In the genomic region with DNA sequence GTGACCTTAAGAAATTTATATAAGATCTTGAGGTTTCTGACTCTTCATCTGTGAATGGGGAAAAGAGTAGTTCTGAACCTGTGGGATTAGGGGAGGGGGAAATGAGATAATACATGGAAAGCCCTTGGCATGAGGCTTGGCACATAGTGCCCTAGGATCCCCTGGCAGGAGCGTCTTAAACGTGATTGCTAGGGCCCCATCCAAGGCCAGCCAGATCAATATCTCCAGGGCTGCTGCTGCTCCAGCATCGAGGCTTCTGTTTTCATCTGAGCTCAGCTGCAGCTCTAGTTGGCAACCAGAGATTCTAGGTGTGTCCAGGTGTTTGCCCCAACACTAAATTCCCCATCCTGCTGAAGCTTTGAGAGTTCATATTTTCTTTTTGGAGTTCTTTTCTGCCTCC, we compare ENCODE assay signal across 1 cellular context.
TF ChIP-seq lines count a peak whose summit lies in the region.

No MANE protein-coding gene starts in this region.

TF ChIP-seq in HepG2, 621 proteins besides CTCF, POLR2A, EP300 and RAD21 (continued from another document):
- no peak for TF ChIP-seq ZNF777 (CRISPR knock-in tag; IDR thresholded peaks at IDR 0.05)
- TF ChIP-seq AKAP8 (CRISPR knock-in tag; IDR thresholded peaks at IDR 0.05): no peak
- TF ChIP-seq ZNF468 (CRISPR knock-in tag; IDR thresholded peaks at IDR 0.05): no peak
- TF ChIP-seq, protein P1, sequence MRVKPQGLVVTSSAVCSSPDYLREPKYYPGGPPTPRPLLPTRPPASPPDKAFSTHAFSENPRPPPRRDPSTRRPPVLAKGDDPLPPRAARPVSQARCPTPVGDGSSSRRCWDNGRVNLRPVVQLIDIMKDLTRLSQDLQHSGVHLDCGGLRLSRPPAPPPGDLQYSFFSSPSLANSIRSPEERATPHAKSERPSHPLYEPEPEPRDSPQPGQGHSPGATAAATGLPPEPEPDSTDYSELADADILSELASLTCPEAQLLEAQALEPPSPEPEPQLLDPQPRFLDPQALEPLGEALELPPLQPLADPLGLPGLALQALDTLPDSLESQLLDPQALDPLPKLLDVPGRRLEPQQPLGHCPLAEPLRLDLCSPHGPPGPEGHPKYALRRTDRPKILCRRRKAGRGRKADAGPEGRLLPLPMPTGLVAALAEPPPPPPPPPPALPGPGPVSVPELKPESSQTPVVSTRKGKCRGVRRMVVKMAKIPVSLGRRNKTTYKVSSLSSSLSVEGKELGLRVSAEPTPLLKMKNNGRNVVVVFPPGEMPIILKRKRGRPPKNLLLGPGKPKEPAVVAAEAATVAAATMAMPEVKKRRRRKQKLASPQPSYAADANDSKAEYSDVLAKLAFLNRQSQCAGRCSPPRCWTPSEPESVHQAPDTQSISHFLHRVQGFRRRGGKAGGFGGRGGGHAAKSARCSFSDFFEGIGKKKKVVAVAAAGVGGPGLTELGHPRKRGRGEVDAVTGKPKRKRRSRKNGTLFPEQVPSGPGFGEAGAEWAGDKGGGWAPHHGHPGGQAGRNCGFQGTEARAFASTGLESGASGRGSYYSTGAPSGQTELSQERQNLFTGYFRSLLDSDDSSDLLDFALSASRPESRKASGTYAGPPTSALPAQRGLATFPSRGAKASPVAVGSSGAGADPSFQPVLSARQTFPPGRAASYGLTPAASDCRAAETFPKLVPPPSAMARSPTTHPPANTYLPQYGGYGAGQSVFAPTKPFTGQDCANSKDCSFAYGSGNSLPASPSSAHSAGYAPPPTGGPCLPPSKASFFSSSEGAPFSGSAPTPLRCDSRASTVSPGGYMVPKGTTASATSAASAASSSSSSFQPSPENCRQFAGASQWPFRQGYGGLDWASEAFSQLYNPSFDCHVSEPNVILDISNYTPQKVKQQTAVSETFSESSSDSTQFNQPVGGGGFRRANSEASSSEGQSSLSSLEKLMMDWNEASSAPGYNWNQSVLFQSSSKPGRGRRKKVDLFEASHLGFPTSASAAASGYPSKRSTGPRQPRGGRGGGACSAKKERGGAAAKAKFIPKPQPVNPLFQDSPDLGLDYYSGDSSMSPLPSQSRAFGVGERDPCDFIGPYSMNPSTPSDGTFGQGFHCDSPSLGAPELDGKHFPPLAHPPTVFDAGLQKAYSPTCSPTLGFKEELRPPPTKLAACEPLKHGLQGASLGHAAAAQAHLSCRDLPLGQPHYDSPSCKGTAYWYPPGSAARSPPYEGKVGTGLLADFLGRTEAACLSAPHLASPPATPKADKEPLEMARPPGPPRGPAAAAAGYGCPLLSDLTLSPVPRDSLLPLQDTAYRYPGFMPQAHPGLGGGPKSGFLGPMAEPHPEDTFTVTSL (CRISPR knock-in tag; IDR thresholded peaks at IDR 0.05; ENCODE audit: borderline replicate concordance): peak; percentile 58; the same call in 1 of the 2 replicates
- TF ChIP-seq, protein P2, sequence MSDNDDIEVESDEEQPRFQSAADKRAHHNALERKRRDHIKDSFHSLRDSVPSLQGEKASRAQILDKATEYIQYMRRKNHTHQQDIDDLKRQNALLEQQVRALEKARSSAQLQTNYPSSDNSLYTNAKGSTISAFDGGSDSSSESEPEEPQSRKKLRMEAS (IDR thresholded peaks at IDR 0.05): no peak
- 0 out of 4 replicates have a peak, but pooled peaks of 1 of the 2 experiments have one; percentile 38 for TF ChIP-seq KLF16 (CRISPR knock-in tag; IDR thresholded peaks at IDR 0.05)
- TF ChIP-seq, protein P3, sequence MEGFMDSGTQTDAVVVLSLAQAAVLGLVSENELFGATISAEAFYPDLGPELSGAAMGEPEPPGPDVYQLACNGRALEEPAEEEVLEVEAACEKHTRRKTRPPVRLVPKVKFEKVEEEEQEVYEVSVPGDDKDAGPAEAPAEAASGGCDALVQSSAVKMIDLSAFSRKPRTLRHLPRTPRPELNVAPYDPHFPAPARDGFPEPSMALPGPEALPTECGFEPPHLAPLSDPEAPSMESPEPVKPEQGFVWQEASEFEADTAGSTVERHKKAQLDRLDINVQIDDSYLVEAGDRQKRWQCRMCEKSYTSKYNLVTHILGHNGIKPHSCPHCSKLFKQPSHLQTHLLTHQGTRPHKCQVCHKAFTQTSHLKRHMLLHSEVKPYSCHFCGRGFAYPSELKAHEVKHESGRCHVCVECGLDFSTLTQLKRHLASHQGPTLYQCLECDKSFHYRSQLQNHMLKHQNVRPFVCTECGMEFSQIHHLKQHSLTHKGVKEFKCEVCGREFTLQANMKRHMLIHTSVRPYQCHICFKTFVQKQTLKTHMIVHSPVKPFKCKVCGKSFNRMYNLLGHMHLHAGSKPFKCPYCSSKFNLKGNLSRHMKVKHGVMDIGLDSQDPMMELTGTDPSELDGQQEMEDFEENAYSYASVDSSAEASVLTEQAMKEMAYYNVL (CRISPR knock-in tag; IDR thresholded peaks at IDR 0.05; ENCODE audit: borderline replicate concordance): no peak
- TF ChIP-seq, protein P4, sequence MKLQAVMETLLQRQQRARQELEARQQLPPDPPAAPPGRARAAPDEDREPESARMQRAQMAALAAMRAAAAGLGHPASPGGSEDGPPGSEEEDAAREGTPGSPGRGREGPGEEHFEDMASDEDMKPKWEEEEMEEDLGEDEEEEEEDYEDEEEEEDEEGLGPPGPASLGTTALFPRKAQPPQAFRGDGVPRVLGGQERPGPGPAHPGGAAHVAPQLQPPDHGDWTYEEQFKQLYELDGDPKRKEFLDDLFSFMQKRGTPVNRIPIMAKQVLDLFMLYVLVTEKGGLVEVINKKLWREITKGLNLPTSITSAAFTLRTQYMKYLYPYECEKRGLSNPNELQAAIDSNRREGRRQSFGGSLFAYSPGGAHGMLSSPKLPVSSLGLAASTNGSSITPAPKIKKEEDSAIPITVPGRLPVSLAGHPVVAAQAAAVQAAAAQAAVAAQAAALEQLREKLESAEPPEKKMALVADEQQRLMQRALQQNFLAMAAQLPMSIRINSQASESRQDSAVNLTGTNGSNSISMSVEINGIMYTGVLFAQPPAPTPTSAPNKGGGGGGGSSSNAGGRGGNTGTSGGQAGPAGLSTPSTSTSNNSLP (IDR thresholded peaks at IDR 0.05; ENCODE audit: low read depth, low read length): no peak
- no peak for TF ChIP-seq ZIK1 (CRISPR knock-in tag; IDR thresholded peaks at IDR 0.05; ENCODE audit: borderline replicate concordance, low read depth)
- TF ChIP-seq ZMYM2 (CRISPR knock-in tag; IDR thresholded peaks at IDR 0.05): no peak
- 0 out of 2 replicates have a peak, but pooled peaks have one; percentile 9 for TF ChIP-seq KMT2B (CRISPR knock-in tag; IDR thresholded peaks at IDR 0.05)
- TF ChIP-seq, protein P5, sequence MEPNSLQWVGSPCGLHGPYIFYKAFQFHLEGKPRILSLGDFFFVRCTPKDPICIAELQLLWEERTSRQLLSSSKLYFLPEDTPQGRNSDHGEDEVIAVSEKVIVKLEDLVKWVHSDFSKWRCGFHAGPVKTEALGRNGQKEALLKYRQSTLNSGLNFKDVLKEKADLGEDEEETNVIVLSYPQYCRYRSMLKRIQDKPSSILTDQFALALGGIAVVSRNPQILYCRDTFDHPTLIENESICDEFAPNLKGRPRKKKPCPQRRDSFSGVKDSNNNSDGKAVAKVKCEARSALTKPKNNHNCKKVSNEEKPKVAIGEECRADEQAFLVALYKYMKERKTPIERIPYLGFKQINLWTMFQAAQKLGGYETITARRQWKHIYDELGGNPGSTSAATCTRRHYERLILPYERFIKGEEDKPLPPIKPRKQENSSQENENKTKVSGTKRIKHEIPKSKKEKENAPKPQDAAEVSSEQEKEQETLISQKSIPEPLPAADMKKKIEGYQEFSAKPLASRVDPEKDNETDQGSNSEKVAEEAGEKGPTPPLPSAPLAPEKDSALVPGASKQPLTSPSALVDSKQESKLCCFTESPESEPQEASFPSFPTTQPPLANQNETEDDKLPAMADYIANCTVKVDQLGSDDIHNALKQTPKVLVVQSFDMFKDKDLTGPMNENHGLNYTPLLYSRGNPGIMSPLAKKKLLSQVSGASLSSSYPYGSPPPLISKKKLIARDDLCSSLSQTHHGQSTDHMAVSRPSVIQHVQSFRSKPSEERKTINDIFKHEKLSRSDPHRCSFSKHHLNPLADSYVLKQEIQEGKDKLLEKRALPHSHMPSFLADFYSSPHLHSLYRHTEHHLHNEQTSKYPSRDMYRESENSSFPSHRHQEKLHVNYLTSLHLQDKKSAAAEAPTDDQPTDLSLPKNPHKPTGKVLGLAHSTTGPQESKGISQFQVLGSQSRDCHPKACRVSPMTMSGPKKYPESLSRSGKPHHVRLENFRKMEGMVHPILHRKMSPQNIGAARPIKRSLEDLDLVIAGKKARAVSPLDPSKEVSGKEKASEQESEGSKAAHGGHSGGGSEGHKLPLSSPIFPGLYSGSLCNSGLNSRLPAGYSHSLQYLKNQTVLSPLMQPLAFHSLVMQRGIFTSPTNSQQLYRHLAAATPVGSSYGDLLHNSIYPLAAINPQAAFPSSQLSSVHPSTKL (CRISPR knock-in tag; IDR thresholded peaks at IDR 0.05): peak; percentile 38; the same call in 1 of the 2 replicates
- TF ChIP-seq, protein P6, sequence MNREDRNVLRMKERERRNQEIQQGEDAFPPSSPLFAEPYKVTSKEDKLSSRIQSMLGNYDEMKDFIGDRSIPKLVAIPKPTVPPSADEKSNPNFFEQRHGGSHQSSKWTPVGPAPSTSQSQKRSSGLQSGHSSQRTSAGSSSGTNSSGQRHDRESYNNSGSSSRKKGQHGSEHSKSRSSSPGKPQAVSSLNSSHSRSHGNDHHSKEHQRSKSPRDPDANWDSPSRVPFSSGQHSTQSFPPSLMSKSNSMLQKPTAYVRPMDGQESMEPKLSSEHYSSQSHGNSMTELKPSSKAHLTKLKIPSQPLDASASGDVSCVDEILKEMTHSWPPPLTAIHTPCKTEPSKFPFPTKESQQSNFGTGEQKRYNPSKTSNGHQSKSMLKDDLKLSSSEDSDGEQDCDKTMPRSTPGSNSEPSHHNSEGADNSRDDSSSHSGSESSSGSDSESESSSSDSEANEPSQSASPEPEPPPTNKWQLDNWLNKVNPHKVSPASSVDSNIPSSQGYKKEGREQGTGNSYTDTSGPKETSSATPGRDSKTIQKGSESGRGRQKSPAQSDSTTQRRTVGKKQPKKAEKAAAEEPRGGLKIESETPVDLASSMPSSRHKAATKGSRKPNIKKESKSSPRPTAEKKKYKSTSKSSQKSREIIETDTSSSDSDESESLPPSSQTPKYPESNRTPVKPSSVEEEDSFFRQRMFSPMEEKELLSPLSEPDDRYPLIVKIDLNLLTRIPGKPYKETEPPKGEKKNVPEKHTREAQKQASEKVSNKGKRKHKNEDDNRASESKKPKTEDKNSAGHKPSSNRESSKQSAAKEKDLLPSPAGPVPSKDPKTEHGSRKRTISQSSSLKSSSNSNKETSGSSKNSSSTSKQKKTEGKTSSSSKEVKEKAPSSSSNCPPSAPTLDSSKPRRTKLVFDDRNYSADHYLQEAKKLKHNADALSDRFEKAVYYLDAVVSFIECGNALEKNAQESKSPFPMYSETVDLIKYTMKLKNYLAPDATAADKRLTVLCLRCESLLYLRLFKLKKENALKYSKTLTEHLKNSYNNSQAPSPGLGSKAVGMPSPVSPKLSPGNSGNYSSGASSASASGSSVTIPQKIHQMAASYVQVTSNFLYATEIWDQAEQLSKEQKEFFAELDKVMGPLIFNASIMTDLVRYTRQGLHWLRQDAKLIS (CRISPR knock-in tag; IDR thresholded peaks at IDR 0.05): no peak
- 0 out of 2 replicates have a peak, but pooled peaks have one; percentile 17 for TF ChIP-seq TCF7 (IDR thresholded peaks at IDR 0.05; ENCODE audit: low read depth)
- TF ChIP-seq KDM4B (CRISPR knock-in tag; IDR thresholded peaks at IDR 0.05): no peak
- TF ChIP-seq CCAR2 (optimal IDR thresholded peaks at IDR 0.05; ENCODE audit: low read depth, low read length): no peak
